Comparison of ENCODE assay signal across 8 cellular contexts in the genomic region with DNA sequence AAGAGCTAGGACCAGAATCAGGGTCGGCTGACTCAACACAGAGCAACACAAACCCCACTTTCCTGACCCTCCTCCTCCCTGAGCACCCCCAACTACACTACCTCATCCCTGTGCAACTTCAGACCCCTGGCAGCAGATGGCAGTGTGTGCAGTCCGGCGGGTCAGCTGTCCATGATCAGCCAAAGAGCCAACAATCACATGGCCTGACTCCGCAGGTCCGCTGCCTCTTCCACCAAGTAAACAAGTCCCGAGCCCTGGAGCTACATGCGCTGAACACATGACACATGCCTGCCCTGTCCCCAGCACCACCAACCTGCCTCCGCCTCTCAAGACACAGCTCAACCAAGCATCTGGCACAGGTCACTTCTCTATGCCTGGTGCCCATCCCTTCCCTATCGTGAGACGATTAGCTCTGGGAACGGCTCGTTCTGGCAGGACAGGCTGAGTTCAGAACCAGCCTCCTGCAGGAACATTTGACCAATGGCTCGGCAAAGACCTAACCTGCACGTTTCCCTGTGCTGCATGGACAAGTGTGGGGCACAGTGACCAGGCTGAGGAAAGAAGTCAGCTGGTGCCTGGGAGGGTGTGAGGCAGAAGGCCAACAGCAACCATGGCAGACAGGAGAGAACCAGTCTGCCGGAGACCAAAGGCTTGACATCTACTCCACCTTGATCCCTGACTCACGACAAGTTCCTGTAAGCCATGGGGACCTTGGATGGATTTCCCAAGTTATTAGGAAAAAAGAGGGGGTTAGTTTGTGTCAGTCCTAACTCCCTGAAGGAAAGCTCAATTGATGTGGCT.
DNase-seq lines count a peak whose midpoint lies in the region; ATAC-seq and TF ChIP-seq lines count a peak whose summit lies in the region.

No MANE protein-coding gene starts in this region.

- H3K9me3 Mint-ChIP-seq in CD4-positive, alpha-beta memory T cell = peaks cover 0 to 3% (median 0%) of the 10 kb centered on the region in 8 donors

- no peaks in the 10 kb centered on the region for H3K9me3 ChIP-seq in CD4-positive, alpha-beta memory T cell (ENCODE audit: control insufficient read depth in 1 of 2, low read length in 2 of 2)

- H3K4me3 Mint-ChIP-seq in CD4-positive, alpha-beta memory T cell = peak overlapping the region in 1 of 8 donors; percentile 17

- peaks cover 75% of the 10 kb centered on the region for H3K4me1 ChIP-seq in CD4-positive, alpha-beta memory T cell (ENCODE audit: insufficient read depth, low read length)

- in situ Hi-C loops in brain microvascular endothelial cell (cut with HindIII; ENCODE audit: low pct_ligation_motif_present, low sequenced_read_pairs) = no loop called here

- DNase-seq in CD4-positive, alpha-beta memory T cell = no peak
- DNase-seq in HuH-7.5 (ENCODE audit: low spot score) (peak; percentile 70), brain microvascular endothelial cell (no peak), kidney epithelial cell (ENCODE audit: low read depth) (no peak), superior temporal gyrus (ENCODE audit: extremely low spot score) (peak; percentile 83), hepatic stellate cell (ENCODE audit: low spot score) (no peak)
- no peak for DNase-seq in stimulated activated naive CD4-positive, alpha-beta T cell treated with Interleukin-2 at 50 U/mL for 16 hours (lab: John Stamatoyannopoulos, UW)

- TF ChIP-seq CTCF in brain microvascular endothelial cell (IDR thresholded peaks at IDR 0.05; ENCODE audit: low read depth, low read length, missing control alignments) (peak; percentile 73), kidney epithelial cell (IDR thresholded peaks at IDR 0.05; ENCODE audit: insufficient read depth, low read length, poor library complexity, severe bottlenecking) (peak; percentile 42)

- CTCF ChIA-PET in CD4-positive, alpha-beta memory T cell (lab: Charles Lee; ENCODE audit: partially characterized antibody) = interaction anchor here (0.9 to 3.0 kb wide), 15 partner anchors 10 to 157 kb away, joined by 3 to 17 read pairs (median 8); no protein-coding TSS in a partner anchor

- H3K27ac ChIP-seq in CD4-positive, alpha-beta memory T cell (ENCODE audit: low read depth, low read length) = no peak overlapping the region
- no peak overlapping the region for H3K27ac ChIP-seq in brain microvascular endothelial cell

- H3K4me1 Mint-ChIP-seq in CD4-positive, alpha-beta memory T cell = peaks cover 51 to 90% (median 74%) of the 10 kb centered on the region in 4 donors

- no peaks in the 10 kb centered on the region for H3K27me3 ChIP-seq in CD4-positive, alpha-beta memory T cell (ENCODE audit: insufficient read depth, low read length)
- H3K27me3 ChIP-seq in brain microvascular endothelial cell (replicated peaks) (no peaks in the 10 kb centered on the region), kidney epithelial cell (ENCODE audit: control insufficient read depth, insufficient read depth, low read length) (no peaks in the 10 kb centered on the region)

- H3K27me3 Mint-ChIP-seq in CD4-positive, alpha-beta memory T cell = no peaks in the 10 kb centered on the region

- H3K36me3 Mint-ChIP-seq in CD4-positive, alpha-beta memory T cell = peaks cover 53 to 86% of the 10 kb centered on the region in 2 donors

- H3K27ac Mint-ChIP-seq in CD4-positive, alpha-beta memory T cell = peak overlapping the region in 6 of 7 donors; percentile 13 to 85 (median 61)

- no peak for ATAC-seq in GM19397 (IDR thresholded peaks at IDR 0.05; ENCODE audit: unreplicated experiment)

- intact Hi-C loops in CD4-positive, alpha-beta memory T cell (cut with micrococcal nuclease) = no loop called here

- peaks cover 94% of the 10 kb centered on the region for H3K36me3 ChIP-seq in CD4-positive, alpha-beta memory T cell (ENCODE audit: insufficient read depth, low read length)
- H3K36me3 ChIP-seq in brain microvascular endothelial cell (replicated peaks) (no peaks in the 10 kb centered on the region), kidney epithelial cell (ENCODE audit: control insufficient read depth, insufficient read depth, low read length) (no peaks in the 10 kb centered on the region)

- POLR2A ChIA-PET in CD4-positive, alpha-beta memory T cell (lab: Charles Lee; ENCODE audit: partially characterized antibody) = interaction anchor here (0.8 to 2.4 kb wide), 5 partner anchors 9 to 151 kb away, joined by 3 to 8 read pairs (median 4); no protein-coding TSS in a partner anchor

- no peak overlapping the region for H3K4me3 ChIP-seq in CD4-positive, alpha-beta memory T cell (ENCODE audit: low read length in 2 of 2)
- H3K4me3 ChIP-seq in brain microvascular endothelial cell (ENCODE audit: low read depth, low read length) (no peak overlapping the region), kidney epithelial cell (ENCODE audit: low read depth, low read length) (no peak overlapping the region)

Comparison
In these comparisons a context has a peak if more than half of its experiments do, and no peak if none do; other contexts are left out.
1. DNase-seq: peak in HuH-7.5 (single experiment) and superior temporal gyrus (single experiment); none in CD4-positive, alpha-beta memory T cell (0 of 5), brain microvascular endothelial cell (single experiment), kidney epithelial cell (single experiment), hepatic stellate cell (single experiment) and stimulated activated naive CD4-positive, alpha-beta T cell treated with Interleukin-2 at 50 U/mL for 16 hours (single experiment).